In genomic region chr16:17270683-17271109, GRCh38 we compare ENCODE assay signal across 1 cellular context.
TF ChIP-seq lines count a peak whose summit lies in the region.

No MANE protein-coding gene starts in this region.

TF ChIP-seq in SK-N-SH, 30 proteins besides CTCF, POLR2A, EP300 and RAD21 (continued from another document):
- TF ChIP-seq CHD2 (IDR thresholded peaks at IDR 0.05; ENCODE audit: low read length, partially characterized antibody) (no peak), MAX (IDR thresholded peaks at IDR 0.05; ENCODE audit: low read depth) (no peak), SIN3A (IDR thresholded peaks at IDR 0.05; ENCODE audit: borderline replicate concordance, low read depth, low read length) (no peak), IRF3 (IDR thresholded peaks at IDR 0.05; ENCODE audit: low read depth, low read length) (no peak), JUND (IDR thresholded peaks at IDR 0.05) (no peak)
TF ChIP-seq in SK-N-SH: peak in this region for 0.
